In the genomic region with DNA sequence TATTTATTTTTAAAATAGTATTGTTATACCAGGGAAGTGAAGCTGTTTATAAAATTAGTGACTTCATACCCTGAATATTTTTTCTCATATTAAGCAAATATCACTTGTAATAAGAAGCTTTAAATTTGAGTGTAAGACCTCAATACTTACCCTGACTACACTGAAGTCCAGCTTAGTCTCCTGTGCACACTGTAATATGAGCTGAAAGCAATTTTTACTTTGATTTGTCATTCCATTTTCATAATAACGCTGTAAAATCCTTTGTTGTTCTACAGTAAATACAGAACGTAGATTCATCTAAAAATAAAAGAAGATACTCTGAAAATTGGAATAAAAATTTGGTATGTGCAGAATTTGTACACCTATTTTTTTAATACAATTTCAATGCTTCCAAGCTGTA, we compare ENCODE assay signal across 16 cellular contexts.
"Had no signal": no experiment of that assay in that cellular context is flagged by ENCODE, and none has a peak within 500 bp of the region (broad histone marks: within the 10 kb centered on the region; RNA-seq: fewer than 3 reads in every experiment).

No MANE protein-coding gene starts in this region.

- H3K4me3 ChIP-seq: heart left ventricle, thoracic aorta, transverse colon had no signal

- H3K27me3 Mint-ChIP-seq: dendritic cell treated with granulocyte-macrophage colony-stimulating factor and Interleukin-4, amounts not matched to agents 40 ng/mL and 50 ng/mL, for 4 days; naive thymus-derived CD8-positive, alpha-beta T cell; stimulated activated naive B cell treated with anti-CD40 and anti-IgM and Interleukin-4, amounts not matched to agents 10 μg/mL and 1 μg/mL and 100 μg/mL, for 72 hours; stimulated activated naive CD8-positive, alpha-beta T cell treated with anti-CD3 and anti-CD28 coated beads, Interleukin-15, amount 100 ng/mL, for 72 hours had no signal

- DNase-seq: erythroblast; heart left ventricle; hippocampal formation; islet precursor cell; mammary epithelial cell; naive thymus-derived CD8-positive, alpha-beta T cell; posterior cingulate gyrus; stimulated activated CD4-positive, alpha-beta T cell treated with anti-CD3 and anti-CD28 coated beads, Interleukin-2, amount 100 ng/mL, for 24 hours; stimulated activated CD4-positive, alpha-beta T cell treated with anti-CD3 and anti-CD28 coated beads, Interleukin-4, amount 100 ng/mL, for 4 hours; stimulated activated naive B cell treated with anti-CD40 and anti-IgM and Interleukin-4, amounts not matched to agents 10 μg/mL and 1 μg/mL and 100 μg/mL, for 72 hours; stimulated activated naive CD8-positive, alpha-beta T cell treated with anti-CD3 and anti-CD28 coated beads, Interleukin-15, amount 100 ng/mL, for 72 hours; transverse colon had no signal

- H3K4me3 Mint-ChIP-seq: dendritic cell treated with granulocyte-macrophage colony-stimulating factor and Interleukin-4, amounts not matched to agents 40 ng/mL and 50 ng/mL, for 4 days; naive thymus-derived CD8-positive, alpha-beta T cell; stimulated activated naive B cell treated with anti-CD40 and anti-IgM and Interleukin-4, amounts not matched to agents 10 μg/mL and 1 μg/mL and 100 μg/mL, for 72 hours; stimulated activated naive CD8-positive, alpha-beta T cell treated with anti-CD3 and anti-CD28 coated beads, Interleukin-15, amount 100 ng/mL, for 72 hours had no signal

- H3K36me3 Mint-ChIP-seq: naive thymus-derived CD8-positive, alpha-beta T cell; stimulated activated naive B cell treated with anti-CD40 and anti-IgM and Interleukin-4, amounts not matched to agents 10 μg/mL and 1 μg/mL and 100 μg/mL, for 72 hours had no signal

- ATAC-seq: heart left ventricle; left lobe of liver; naive thymus-derived CD8-positive, alpha-beta T cell; sciatic nerve; stimulated activated naive B cell treated with anti-CD40 and anti-IgM and Interleukin-4, amounts not matched to agents 10 μg/mL and 1 μg/mL and 100 μg/mL, for 72 hours; stimulated activated naive CD8-positive, alpha-beta T cell treated with anti-CD3 and anti-CD28 coated beads, Interleukin-15, amount 100 ng/mL, for 72 hours had no signal

- H3K9me3 Mint-ChIP-seq: dendritic cell treated with granulocyte-macrophage colony-stimulating factor and Interleukin-4, amounts not matched to agents 40 ng/mL and 50 ng/mL, for 4 days; naive thymus-derived CD8-positive, alpha-beta T cell; stimulated activated naive B cell treated with anti-CD40 and anti-IgM and Interleukin-4, amounts not matched to agents 10 μg/mL and 1 μg/mL and 100 μg/mL, for 72 hours; stimulated activated naive CD8-positive, alpha-beta T cell treated with anti-CD3 and anti-CD28 coated beads, Interleukin-15, amount 100 ng/mL, for 72 hours had no signal

- H3K4me1 Mint-ChIP-seq: naive thymus-derived CD8-positive, alpha-beta T cell; stimulated activated naive B cell treated with anti-CD40 and anti-IgM and Interleukin-4, amounts not matched to agents 10 μg/mL and 1 μg/mL and 100 μg/mL, for 72 hours; stimulated activated naive CD8-positive, alpha-beta T cell treated with anti-CD3 and anti-CD28 coated beads, Interleukin-15, amount 100 ng/mL, for 72 hours had no signal
